Comparison of ENCODE assay signal across 9 cellular contexts in the genomic region with DNA sequence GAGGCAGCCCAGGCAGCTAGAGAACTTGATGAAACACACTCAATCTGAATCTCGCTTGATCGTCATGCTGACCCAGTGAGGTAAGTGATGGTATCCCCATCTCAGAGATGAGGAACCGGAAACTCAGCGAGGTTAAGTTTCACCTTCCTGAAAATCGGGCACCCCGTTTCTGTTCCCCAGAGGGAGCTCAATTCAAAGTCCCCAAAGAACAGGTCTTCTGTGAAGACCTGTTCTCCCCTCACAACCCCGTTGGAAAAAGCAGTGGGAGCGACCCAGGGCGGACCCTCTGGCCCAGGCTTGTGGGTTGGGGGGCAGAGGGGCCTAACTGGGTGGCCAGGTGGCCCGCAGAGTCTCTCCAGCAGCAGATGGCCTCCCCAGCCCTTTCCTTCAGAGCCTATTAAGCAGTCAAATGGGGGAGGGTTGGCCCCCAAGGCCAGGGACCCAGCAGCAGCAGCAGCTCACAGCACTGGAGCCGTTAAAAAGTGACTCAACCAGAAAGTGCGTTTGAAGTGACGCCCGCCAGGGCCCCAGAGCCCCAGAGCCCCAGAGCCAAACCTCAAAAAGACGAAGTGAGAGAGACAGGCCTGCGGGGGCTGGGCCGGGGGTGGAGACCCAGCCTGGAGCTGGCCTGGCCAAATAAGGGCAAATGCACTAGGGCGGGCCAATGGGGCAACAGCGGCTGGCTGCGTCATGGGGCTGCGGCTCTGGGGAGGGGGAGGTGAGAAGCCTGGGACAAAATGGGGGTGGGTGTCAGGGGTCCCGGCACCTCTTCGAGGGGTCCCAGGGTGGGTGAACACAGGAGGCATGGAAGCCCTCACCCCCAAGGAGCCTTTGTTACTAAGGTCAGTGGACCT. TPM values are rescaled to one million over a fixed set of nuclear protein-coding genes. Genes with fewer than 3 reads are reported as not detected.
DNase-seq lines count a peak whose midpoint lies in the region; ATAC-seq and TF ChIP-seq lines count a peak whose summit lies in the region.
"Had no signal": no experiment of that assay in that cellular context is flagged by ENCODE, and none has a peak within 500 bp of the region (broad histone marks: within the 10 kb centered on the region; RNA-seq: fewer than 3 reads in every experiment).

No MANE protein-coding gene starts in this region.

- no peak for TF ChIP-seq CTCF in Panc1 (IDR thresholded peaks at IDR 0.05)
- no peak for TF ChIP-seq CTCF in cardiac muscle cell (IDR thresholded peaks at IDR 0.05; ENCODE audit: low read depth, low read length)
- no peak for TF ChIP-seq CTCF in A673 (conservative IDR thresholded peaks at IDR 0.05; ENCODE audit: low read depth, low read length)

- no peaks in the 10 kb centered on the region for H3K9me3 ChIP-seq in Panc1 (ENCODE audit: control insufficient read depth, insufficient read depth, low read depth, low read length)
- no peaks in the 10 kb centered on the region for H3K9me3 ChIP-seq in cardiac muscle cell (ENCODE audit: low read depth)
- H3K9me3 ChIP-seq in A673 (ENCODE audit: low read depth, low read length, poor library complexity, severe bottlenecking) = no peaks in the 10 kb centered on the region

- intact Hi-C loops in Panc1 (cut with micrococcal nuclease; ENCODE audit: unreplicated experiment) (no loop called here), A673 (cut with micrococcal nuclease; ENCODE audit: unreplicated experiment) (no loop called here)

- CTCF ChIA-PET in Panc1 (lab: Charles Lee) (interaction anchor here (0.6 kb wide), 1 partner anchor 12 kb away, joined by 6 read pairs; no protein-coding TSS in a partner anchor), A673 (lab: Charles Lee) (no interaction called here)

- H3K36me3 ChIP-seq in Panc1 (ENCODE audit: control insufficient read depth, insufficient read depth, low read length) (no peaks in the 10 kb centered on the region), cardiac muscle cell (no peaks in the 10 kb centered on the region), A673 (ENCODE audit: insufficient read depth, low read length, poor library complexity, severe bottlenecking) (no peaks in the 10 kb centered on the region)

- H3K4me3 ChIP-seq in Panc1 (ENCODE audit: low read depth in 2 of 2, low read length in 2 of 2) = no peak overlapping the region
- no peak overlapping the region for H3K4me3 ChIP-seq in cardiac muscle cell
- H3K4me3 ChIP-seq in A673 (ENCODE audit: low read depth, low read length, poor library complexity, severe bottlenecking) = no peak overlapping the region

- POLR2A ChIA-PET in Panc1 (lab: Charles Lee) (interaction anchor here (0.5 kb wide), 1 partner anchor 9 kb away, joined by 13 read pairs; no protein-coding TSS in a partner anchor), A673 (lab: Charles Lee; ENCODE audit: low non-redundant PET) (no interaction called here)

- no peak overlapping the region for H3K27ac ChIP-seq in Panc1 (ENCODE audit: low read length)
- H3K27ac ChIP-seq in cardiac muscle cell = peak overlapping the region; percentile 98
- H3K27ac ChIP-seq in A673 (ENCODE audit: low read depth, low read length, poor library complexity, severe bottlenecking) = no peak overlapping the region

- H3K4me1 ChIP-seq in Panc1 (ENCODE audit: control insufficient read depth, insufficient read depth, low read length) = no peaks in the 10 kb centered on the region; the same call in 1 of the 2 replicates
- peaks cover 24% of the 10 kb centered on the region for H3K4me1 ChIP-seq in cardiac muscle cell (ENCODE audit: low read depth)
- H3K4me1 ChIP-seq in A673 (ENCODE audit: insufficient read depth, low read length, poor library complexity, severe bottlenecking) = no peaks in the 10 kb centered on the region

- no peaks in the 10 kb centered on the region for H3K27me3 ChIP-seq in Panc1 (ENCODE audit: control insufficient read depth, insufficient read depth, low read length)
- H3K27me3 ChIP-seq in cardiac muscle cell = no peaks in the 10 kb centered on the region
- H3K27me3 ChIP-seq in A673 (replicated peaks; ENCODE audit: insufficient read depth, low read depth, low read length, poor library complexity) = no peaks in the 10 kb centered on the region

- ATAC-seq in GM18511 (IDR thresholded peaks at IDR 0.05; ENCODE audit: unreplicated experiment) (peak; percentile 62), HG02943 (IDR thresholded peaks at IDR 0.05; ENCODE audit: low read depth, unreplicated experiment) (peak; percentile 55), Panc1 (peak; percentile 41)

- no peak for DNase-seq in Panc1 (ENCODE audit: low read depth, low spot score)
- DNase-seq in activated gamma-delta T cell (lab: John Stamatoyannopoulos, UW) = peak; percentile 78
- peak; percentile 86 to 96 for DNase-seq in cardiac muscle cell (ENCODE audit: low read depth in 1 of 2, low spot score in 1 of 2)
- peak; percentile 47 for DNase-seq in retina
- DNase-seq in A673 (ENCODE audit: low spot score) = no peak
- DNase-seq in NCI-H146 treated with DMSO at 0.1 percent for 48 hours (lab: John Stamatoyannopoulos, UW; ENCODE audit: unreplicated experiment) = no peak

- in situ Hi-C loops in Panc1 (cut with HindIII; ENCODE audit: low pct_unique_long_range_greater_than_20kb, low sequenced_read_pairs) = no loop called here

- BruUV-seq in Panc1 (replicated peaks; lab: Mats Ljungman, UMichigan) (no TSS peak), A673 (replicated peaks; lab: Mats Ljungman, UMichigan) (no TSS peak)

RNA-seq across cellular contexts. Expression of a gene that starts 9.2 kb away (rescaled TPM):
- total RNA-seq in Panc1 (2021; ENCODE audit: unreplicated experiment) = 0.05 TPM
- 0.05 TPM for polyA plus RNA-seq in Panc1 (2012; ENCODE audit: insufficient read length)
- total RNA-seq in cardiac muscle cell = 45.1 and 92.1 TPM in 2 replicates
- polyA plus RNA-seq in cardiac muscle cell = 77.5 and 85.3 TPM in 2 replicates
- 0.21 and 0.24 TPM in 2 replicates for total RNA-seq in A673 (2021)

RNA-seq across cellular contexts. Expression of a gene that starts 14.2 kb away (rescaled TPM):
- total RNA-seq in Panc1 (2021; ENCODE audit: unreplicated experiment) (53.8 TPM), cardiac muscle cell (94.6 and 152 TPM in 2 replicates), A673 (2021) (93.1 and 106 TPM in 2 replicates)
- 76.4 TPM for polyA plus RNA-seq in Panc1 (2012; ENCODE audit: insufficient read length)
- 97.9 and 102 TPM in 2 replicates for polyA plus RNA-seq in cardiac muscle cell

RNA-seq across cellular contexts. Expression of a gene that starts 57.1 kb away (rescaled TPM):
- not detected for total RNA-seq in Panc1 (2021; ENCODE audit: unreplicated experiment)
- polyA plus RNA-seq in Panc1 (2012; ENCODE audit: insufficient read length) = not detected
- total RNA-seq in cardiac muscle cell = not detected in 2 replicates
- polyA plus RNA-seq in cardiac muscle cell = not detected in 2 replicates
- total RNA-seq in A673 (2021) = not detected in 2 replicates
- polyA plus RNA-seq: keratinocyte had no signal

Comparison
In these comparisons a context has a peak if more than half of its experiments do, and no peak if none do; other contexts are left out.
1. DNase-seq: peak in activated gamma-delta T cell (single experiment), cardiac muscle cell (2 of 2) and retina (single experiment); none in Panc1 (single experiment), A673 (single experiment) and NCI-H146 treated with DMSO at 0.1 percent for 48 hours (single experiment).
2. RNA of a gene that starts 9.2 kb away (total RNA-seq): 45.1 to 92.1 TPM in cardiac muscle cell; 0.21 to 0.24 TPM in A673 and 0.05 TPM in Panc1 (single experiment); every median in the first group is over 10 times any median in the second.
3. Peak in every context shown above with its lines, with median percentiles within 50 percentile points of each other: ATAC-seq.